16 cellular contexts compared by ENCODE assay signal in the genomic region with DNA sequence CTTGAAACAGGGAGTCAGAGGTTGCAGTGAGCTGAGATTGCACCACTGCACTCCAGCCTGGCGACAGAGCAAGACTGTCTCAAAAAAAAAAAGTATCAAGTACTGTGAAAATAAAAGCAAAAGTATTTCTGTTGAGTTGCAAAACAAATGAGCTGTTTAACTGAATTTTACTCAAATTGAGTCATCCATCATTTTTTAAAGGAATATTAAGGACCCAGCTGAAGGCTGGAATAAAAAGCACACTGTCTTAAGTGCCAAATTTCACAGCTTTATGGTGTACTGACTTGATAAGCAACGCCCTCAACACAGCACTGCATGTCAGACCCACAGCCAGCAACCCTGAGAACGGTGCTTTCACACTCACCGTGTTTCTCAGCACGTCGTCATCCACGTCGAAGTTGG. TPM values are rescaled to one million over a fixed set of nuclear protein-coding genes. Genes with fewer than 3 reads are reported as not detected.
"Had no signal": no experiment of that assay in that cellular context is flagged by ENCODE, and none has a peak within 500 bp of the region (broad histone marks: within the 10 kb centered on the region; RNA-seq: fewer than 3 reads in every experiment).

No MANE protein-coding gene starts in this region.

- H3K9me3 Mint-ChIP-seq: activated CD4-positive, alpha-beta memory T cell treated with anti-CD3 and anti-CD28 coated beads for 36 hours; activated naive CD8-positive, alpha-beta T cell treated with anti-CD3 and anti-CD28 coated beads for 36 hours; mesothelial cell of epicardium; neural crest cell; stimulated activated naive CD8-positive, alpha-beta T cell treated with anti-CD3 and anti-CD28 coated beads, Interleukin-15, Interleukin-2, amounts not matched to agents 100 ng/mL and 50 ng/mL, for 24 hours had no signal

- H3K4me1 Mint-ChIP-seq: activated naive CD8-positive, alpha-beta T cell treated with anti-CD3 and anti-CD28 coated beads for 36 hours; mesothelial cell of epicardium; neural crest cell had no signal

- H3K4me3 ChIP-seq: breast epithelium, ovary, thoracic aorta had no signal

- H3K4me1 ChIP-seq: breast epithelium had no signal

- H3K27me3 ChIP-seq: breast epithelium, ovary had no signal

- H3K36me3 ChIP-seq: ovary had no signal

- H3K27me3 Mint-ChIP-seq: activated CD4-positive, alpha-beta memory T cell treated with anti-CD3 and anti-CD28 coated beads for 36 hours; activated naive CD8-positive, alpha-beta T cell treated with anti-CD3 and anti-CD28 coated beads for 36 hours; stimulated activated naive CD8-positive, alpha-beta T cell treated with anti-CD3 and anti-CD28 coated beads, Interleukin-15, Interleukin-2, amounts not matched to agents 100 ng/mL and 50 ng/mL, for 24 hours had no signal

- H3K27ac ChIP-seq: breast epithelium, ovary, thoracic aorta had no signal

- H3K36me3 Mint-ChIP-seq: activated CD4-positive, alpha-beta memory T cell treated with anti-CD3 and anti-CD28 coated beads for 36 hours had no signal

- H3K27ac Mint-ChIP-seq: activated CD4-positive, alpha-beta memory T cell treated with anti-CD3 and anti-CD28 coated beads for 36 hours; activated naive CD8-positive, alpha-beta T cell treated with anti-CD3 and anti-CD28 coated beads for 36 hours; mesothelial cell of epicardium; stimulated activated naive CD8-positive, alpha-beta T cell treated with anti-CD3 and anti-CD28 coated beads, Interleukin-15, Interleukin-2, amounts not matched to agents 100 ng/mL and 50 ng/mL, for 24 hours had no signal

- DNase-seq: activated CD4-positive, alpha-beta memory T cell treated with anti-CD3 and anti-CD28 coated beads for 36 hours; activated gamma-delta T cell treated with Interleukin-2 at 50 U/mL for 16 hours; activated naive CD8-positive, alpha-beta T cell treated with anti-CD3 and anti-CD28 coated beads for 36 hours; activated T-cell treated with anti-CD3 and anti-CD28 coated beads, Interleukin-2, amount 50 U/mL, for 48 hours; effector CD4-positive, alpha-beta T cell; head of caudate nucleus; ovary; stimulated activated CD4-positive, alpha-beta T cell treated with anti-CD3 and anti-CD28 coated beads, Interleukin-15, amount 100 ng/mL, for 24 hours; stimulated activated CD4-positive, alpha-beta T cell treated with anti-CD3 and anti-CD28 coated beads, Interleukin-4, amount 100 ng/mL, for 24 hours; T-helper 2 cell had no signal

- H3K9me3 ChIP-seq: breast epithelium, ovary, thoracic aorta had no signal

- H3K4me3 Mint-ChIP-seq: activated CD4-positive, alpha-beta memory T cell treated with anti-CD3 and anti-CD28 coated beads for 36 hours; activated naive CD8-positive, alpha-beta T cell treated with anti-CD3 and anti-CD28 coated beads for 36 hours; mesothelial cell of epicardium; neural crest cell; stimulated activated naive CD8-positive, alpha-beta T cell treated with anti-CD3 and anti-CD28 coated beads, Interleukin-15, Interleukin-2, amounts not matched to agents 100 ng/mL and 50 ng/mL, for 24 hours had no signal

RNA-seq across cellular contexts. Expression of a gene that starts 57.9 kb away (rescaled TPM):
- total RNA-seq: endothelial cell of umbilical vein had no signal
